ENCODE assay signal across 25 cellular contexts in genomic region chr10:23976285-23976684, GRCh38.
"Had no signal": no experiment of that assay in that cellular context is flagged by ENCODE, and none has a peak within 500 bp of the region (broad histone marks: within the 10 kb centered on the region; RNA-seq: fewer than 3 reads in every experiment).

No MANE protein-coding gene starts in this region.

- H3K36me3 ChIP-seq: esophagus muscularis mucosa, left ventricle myocardium inferior, lower lobe of right lung, neutrophil, pancreas, prostate gland, sigmoid colon, spleen, tibial artery had no signal

- H3K4me1 ChIP-seq: esophagus muscularis mucosa, lower lobe of right lung, prostate gland, sigmoid colon, tibial artery had no signal

- ATAC-seq: effector memory CD8-positive, alpha-beta T cell; left colon; lower lobe of right lung; natural killer cell; right cardiac atrium; stimulated activated memory B cell treated with anti-CD40 and anti-IgM and Interleukin-4, amounts not matched to agents 10 μg/mL and 1 μg/mL and 100 μg/mL, for 72 hours; stimulated activated naive CD8-positive, alpha-beta T cell treated with anti-CD3 and anti-CD28 coated beads, Interleukin-15, Interleukin-2, amounts not matched to agents 100 U/mL and 50 U/mL, for 24 hours had no signal

- H3K27ac ChIP-seq: epithelial cell of prostate, esophagus muscularis mucosa, left ventricle myocardium inferior, lower lobe of right lung, neutrophil, pancreas, prostate gland, sigmoid colon, skin epidermis, spleen, testis, tibial artery had no signal

- DNase-seq: cerebellar nuclear complex; cortex of kidney; effector memory CD8-positive, alpha-beta T cell; foreskin melanocyte; head of caudate nucleus; kidney; left colon; left ventricle myocardium inferior; lower lobe of right lung; natural killer cell; pancreas; right cardiac atrium; sigmoid colon; spleen; stimulated activated CD4-positive, alpha-beta T cell treated with anti-CD3 and anti-CD28 coated beads, Interleukin-4, amount 100 ng/mL, for 4 hours; stimulated activated naive CD8-positive, alpha-beta T cell treated with anti-CD3 and anti-CD28 coated beads, Interleukin-15, Interleukin-2, amounts not matched to agents 100 U/mL and 50 U/mL, for 24 hours; substantia nigra; testis; tibial artery had no signal

- H3K9me3 ChIP-seq: esophagus muscularis mucosa, left ventricle myocardium inferior, lower lobe of right lung, neutrophil, pancreas, prostate gland, sigmoid colon, spleen, testis, tibial artery had no signal

- H3K4me3 ChIP-seq: esophagus muscularis mucosa, left ventricle myocardium inferior, lower lobe of right lung, pancreas, prostate gland, sigmoid colon, skin epidermis, spleen, testis, tibial artery had no signal

- H3K27me3 ChIP-seq: esophagus muscularis mucosa, neutrophil, pancreas, sigmoid colon, spleen, testis, tibial artery had no signal
